In the genomic region with DNA sequence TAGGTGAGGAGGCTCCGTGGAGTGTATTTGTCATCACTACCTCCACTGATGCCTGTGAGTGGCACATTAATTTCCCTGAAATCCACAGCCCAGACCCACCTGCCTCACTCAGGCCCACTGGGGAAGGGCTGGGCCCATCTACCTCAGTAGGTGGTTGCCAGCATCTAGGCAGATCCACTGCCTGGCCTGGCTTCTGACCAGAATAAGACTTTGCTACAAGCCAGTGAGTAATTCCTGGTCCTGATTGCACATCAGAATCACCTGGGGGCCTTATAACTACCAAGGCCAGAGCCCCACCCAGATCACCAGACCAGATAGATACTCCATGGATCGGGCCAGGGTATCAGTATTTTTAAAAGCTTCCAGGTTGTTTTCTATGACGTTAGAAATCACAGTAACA, we compare ENCODE assay signal across 16 cellular contexts. TPM values are rescaled to one million over a fixed set of nuclear protein-coding genes. Genes with fewer than 3 reads are reported as not detected.
DNase-seq lines count a peak whose midpoint lies in the region; ATAC-seq, FAIRE-seq and TF ChIP-seq lines count a peak whose summit lies in the region.
"Had no signal": no experiment of that assay in that cellular context is flagged by ENCODE, and none has a peak within 500 bp of the region (broad histone marks: within the 10 kb centered on the region; RNA-seq: fewer than 3 reads in every experiment).

No MANE protein-coding gene starts in this region.

- CTCF ChIA-PET in Panc1 (lab: Charles Lee): no interaction called here

- no peak for TF ChIP-seq CTCF in Panc1 (IDR thresholded peaks at IDR 0.05)
- no peak for TF ChIP-seq CTCF in dorsolateral prefrontal cortex (IDR thresholded peaks at IDR 0.05 in 54 of 56, conservative IDR thresholded peaks at IDR 0.05 in 2 of 56; ENCODE audit: low read depth in 1 of 56, partially characterized antibody in 56 of 56)
- no peak for TF ChIP-seq CTCF in keratinocyte (optimal IDR thresholded peaks at IDR 0.05 in 1 of 3, IDR thresholded peaks at IDR 0.05 in 1 of 3, conservative IDR thresholded peaks at IDR 0.05 in 1 of 3; ENCODE audit: extremely low read depth in 1 of 3, insufficient read depth in 2 of 3, low read length in 3 of 3)

- dilution Hi-C loops in keratinocyte (cut with MboI; ENCODE audit: extremely low pct_ligation_motif_present, low sequenced_read_pairs): no loop called here

- H3K9ac ChIP-seq in keratinocyte (ENCODE audit: control insufficient read depth, extremely low read depth, insufficient read depth, low read length): peak overlapping the region; percentile 32

- no peak for DNase-seq in Panc1 (ENCODE audit: low read depth, low spot score)
- DNase-seq in dorsolateral prefrontal cortex: no peak
- DNase-seq in keratinocyte (ENCODE audit: low read depth, low spot score): no peak
- DNase-seq in left ventricle myocardium superior: no peak
- no peak for DNase-seq in GDM1 (lab: John Stamatoyannopoulos, UW)
- DNase-seq in NCI-H748 (lab: John Stamatoyannopoulos, UW; ENCODE audit: unreplicated experiment): no peak
- DNase-seq: CD8-positive, alpha-beta T cell; COR-L47; DMS153; DMS79 treated with DMSO at 0.1 percent for 48 hours; EL; GOT3; H9 had no signal

- intact Hi-C loops in Panc1 (cut with micrococcal nuclease; ENCODE audit: unreplicated experiment) (no loop called here), dorsolateral prefrontal cortex (cut with DNase I) (loop anchor here in 1 of 2 donors (5.0 kb wide), 1 partner anchor 35 kb away; a partner anchor contains a TSS), left ventricle myocardium superior (cut with micrococcal nuclease) (loop anchor here (5.0 kb wide), 1 partner anchor 40 kb away; no protein-coding TSS in a partner anchor)

- no peaks in the 10 kb centered on the region for H3K79me2 ChIP-seq in keratinocyte (ENCODE audit: control insufficient read depth, insufficient read depth, low read length)

- BruUV-seq in Panc1 (replicated peaks; lab: Mats Ljungman, UMichigan): no TSS peak

- H3K27ac ChIP-seq in Panc1 (ENCODE audit: low read length) (0 out of 2 replicates have a peak overlapping the region, but pooled peaks have one; percentile 24), dorsolateral prefrontal cortex (peak overlapping the region in 32 of 59 donors; percentile 8 to 98 (median 60)), keratinocyte (ENCODE audit: control insufficient read depth, insufficient read depth, low read length) (peak overlapping the region; percentile 73)

- H4K20me1 ChIP-seq in keratinocyte (ENCODE audit: control insufficient read depth, extremely low read depth, insufficient read depth, low read length): no peaks in the 10 kb centered on the region

- no peak overlapping the region for H2AFZ ChIP-seq in keratinocyte (ENCODE audit: control insufficient read depth, low read length)

- in situ Hi-C loops in Panc1 (cut with HindIII; ENCODE audit: low pct_unique_long_range_greater_than_20kb, low sequenced_read_pairs): no loop called here

- H3K27me3 ChIP-seq in Panc1 (ENCODE audit: control insufficient read depth, insufficient read depth, low read length) (no peaks in the 10 kb centered on the region), dorsolateral prefrontal cortex (peaks cover 0 to 5% (median 0%) of the 10 kb centered on the region in 45 donors), keratinocyte (ENCODE audit: control insufficient read depth, extremely low read depth, insufficient read depth, low read length) (no peaks in the 10 kb centered on the region)

- H3K4me3 ChIP-seq in Panc1 (ENCODE audit: low read depth in 2 of 2, low read length in 2 of 2) (no peak overlapping the region), dorsolateral prefrontal cortex (no peak overlapping the region), keratinocyte (ENCODE audit: control insufficient read depth in 2 of 3, extremely low read depth in 1 of 3, insufficient read depth in 2 of 3, low read depth in 1 of 3, low read length in 3 of 3) (no peak overlapping the region)

- H3K4me1 ChIP-seq in Panc1 (ENCODE audit: control insufficient read depth, insufficient read depth, low read length) (peaks cover 9% of the 10 kb centered on the region; the same call in 1 of the 2 replicates), keratinocyte (ENCODE audit: control insufficient read depth, extremely low read depth, insufficient read depth, low read length) (peaks cover 42% of the 10 kb centered on the region)

- peak; percentile 79 for FAIRE-seq in keratinocyte (lab: Jason Lieb, UNC)
- FAIRE-seq: D721Med, G401.6, GM12892 had no signal

- H3K36me3 ChIP-seq in Panc1 (ENCODE audit: control insufficient read depth, insufficient read depth, low read length): no peaks in the 10 kb centered on the region
- H3K36me3 ChIP-seq in keratinocyte (ENCODE audit: control insufficient read depth in 2 of 2, extremely low read depth in 1 of 2, insufficient read depth in 2 of 2, low read length in 2 of 2): peaks cover 0 to 3% of the 10 kb centered on the region in 2 experiments

- peaks cover 3% of the 10 kb centered on the region for H3K9me1 ChIP-seq in keratinocyte (ENCODE audit: control insufficient read depth, extremely low read depth, insufficient read depth, low read length)

- H3K9me3 ChIP-seq in Panc1 (ENCODE audit: control insufficient read depth, insufficient read depth, low read depth, low read length) (no peaks in the 10 kb centered on the region), keratinocyte (ENCODE audit: control insufficient read depth, low read depth, low read length) (no peaks in the 10 kb centered on the region)

- H3K4me2 ChIP-seq in keratinocyte (ENCODE audit: control insufficient read depth, extremely low read depth, insufficient read depth, low read depth, low read length): peak overlapping the region; percentile 17

- POLR2A ChIA-PET in Panc1 (lab: Charles Lee): no interaction called here

- no peak for ATAC-seq in Panc1
- no peak for ATAC-seq in left ventricle myocardium superior
- ATAC-seq: CD8-positive, alpha-beta T cell had no signal

RNA-seq across cellular contexts. Expression of a gene that starts 37.5 kb away (rescaled TPM):
- total RNA-seq in Panc1 (2021; ENCODE audit: unreplicated experiment) (95.5 TPM), dorsolateral prefrontal cortex (100 to 1,000 TPM in 89 of 120 experiments, 10 to 100 TPM in 31; 60.2 to 156 (median 112) TPM), left ventricle myocardium superior (71.1 TPM)
- 52.9 TPM for polyA plus RNA-seq in Panc1 (2012; ENCODE audit: insufficient read length)
- polyA plus RNA-seq in keratinocyte: 52.8 to 66.7 TPM (median 55.8 TPM) in 3 replicates
- polyA plus RNA-seq in keratinocyte (2011; ENCODE audit: low read depth): 39.8 TPM
- 46.8 and 78.7 TPM in 2 replicates for polyA plus RNA-seq in keratinocyte (2011; cell fraction: cytosol; rRNA removed)
- 46.9 and 63.2 TPM in 2 replicates for polyA plus RNA-seq in keratinocyte (2011; cell fraction: nucleus; rRNA removed)
- 40.4 and 50.6 TPM in 2 replicates for polyA plus RNA-seq in keratinocyte (2012; ENCODE audit: low replicate concordance)
- 10.3 to 99.6 TPM (median 53.0 TPM) in 3 replicates for polyA minus RNA-seq in keratinocyte
- polyA minus RNA-seq in keratinocyte (2011; cell fraction: cytosol; rRNA and poly(A)+ RNA removed): 47.4 TPM
- 28.8 and 63.1 TPM in 2 replicates for polyA minus RNA-seq in keratinocyte (2011; cell fraction: nucleus; rRNA and poly(A)+ RNA removed)
